7 cellular contexts compared by ENCODE assay signal in the genomic region with DNA sequence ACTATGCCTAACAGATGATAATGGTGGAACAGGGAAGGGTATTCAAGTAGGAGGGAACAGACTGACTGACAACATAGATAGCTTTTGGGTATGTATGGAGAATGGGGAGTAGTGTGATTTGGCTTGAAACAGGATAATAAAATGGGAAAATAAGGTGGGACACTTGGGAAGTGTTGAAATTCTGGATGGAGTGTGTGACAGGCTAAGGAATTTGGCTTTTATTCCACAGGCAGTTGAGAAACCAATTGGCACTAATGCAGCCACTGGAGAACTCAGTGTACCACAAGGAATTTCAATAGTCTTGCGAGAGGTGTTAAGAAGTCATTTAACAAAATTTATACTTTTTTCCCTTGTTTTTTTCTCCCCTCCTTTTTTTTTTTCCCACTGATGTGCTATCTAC.
"Had no signal": no experiment of that assay in that cellular context is flagged by ENCODE, and none has a peak within 500 bp of the region (broad histone marks: within the 10 kb centered on the region; RNA-seq: fewer than 3 reads in every experiment).

No MANE protein-coding gene starts in this region.

- H3K9me3 ChIP-seq: HAP-1 had no signal

- H3K27ac ChIP-seq: GM23248, HL-60 had no signal

- H2AFZ ChIP-seq: GM23248 had no signal

- DNase-seq: GM23248, GOT3, H7, HFFc6, KBM-7 had no signal

- H3K4me3 ChIP-seq: GM23248, HAP-1 had no signal

- H3K9ac ChIP-seq: GM23248 had no signal

- H3K36me3 ChIP-seq: HAP-1 had no signal
